Comparison of ENCODE assay signal across 1 cellular context in the genomic region with DNA sequence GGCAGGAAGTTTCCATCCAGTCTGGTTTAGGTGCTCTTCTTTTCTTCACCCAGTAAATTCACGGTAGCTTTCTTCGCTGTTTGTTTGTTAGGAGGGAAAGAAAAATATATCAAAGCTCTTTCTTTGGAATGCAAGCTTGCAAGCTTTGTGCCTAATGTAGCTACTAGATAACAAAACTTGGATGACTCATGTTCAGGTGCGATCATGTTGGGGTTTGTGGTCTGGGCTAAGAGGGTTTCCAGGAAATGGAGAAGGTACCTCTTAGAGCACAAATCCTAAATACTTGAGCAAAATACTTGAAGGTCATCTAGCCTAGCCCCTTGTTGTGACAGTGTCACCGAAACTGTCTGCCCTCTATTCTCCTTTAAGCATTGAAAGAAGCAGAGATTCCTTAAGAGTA.
TF ChIP-seq lines count a peak whose summit lies in the region.

No MANE protein-coding gene starts in this region.

TF ChIP-seq in K562, 482 proteins besides CTCF, POLR2A, EP300 and RAD21 (continued from another document and continues in another):
- TF ChIP-seq, protein P1, sequence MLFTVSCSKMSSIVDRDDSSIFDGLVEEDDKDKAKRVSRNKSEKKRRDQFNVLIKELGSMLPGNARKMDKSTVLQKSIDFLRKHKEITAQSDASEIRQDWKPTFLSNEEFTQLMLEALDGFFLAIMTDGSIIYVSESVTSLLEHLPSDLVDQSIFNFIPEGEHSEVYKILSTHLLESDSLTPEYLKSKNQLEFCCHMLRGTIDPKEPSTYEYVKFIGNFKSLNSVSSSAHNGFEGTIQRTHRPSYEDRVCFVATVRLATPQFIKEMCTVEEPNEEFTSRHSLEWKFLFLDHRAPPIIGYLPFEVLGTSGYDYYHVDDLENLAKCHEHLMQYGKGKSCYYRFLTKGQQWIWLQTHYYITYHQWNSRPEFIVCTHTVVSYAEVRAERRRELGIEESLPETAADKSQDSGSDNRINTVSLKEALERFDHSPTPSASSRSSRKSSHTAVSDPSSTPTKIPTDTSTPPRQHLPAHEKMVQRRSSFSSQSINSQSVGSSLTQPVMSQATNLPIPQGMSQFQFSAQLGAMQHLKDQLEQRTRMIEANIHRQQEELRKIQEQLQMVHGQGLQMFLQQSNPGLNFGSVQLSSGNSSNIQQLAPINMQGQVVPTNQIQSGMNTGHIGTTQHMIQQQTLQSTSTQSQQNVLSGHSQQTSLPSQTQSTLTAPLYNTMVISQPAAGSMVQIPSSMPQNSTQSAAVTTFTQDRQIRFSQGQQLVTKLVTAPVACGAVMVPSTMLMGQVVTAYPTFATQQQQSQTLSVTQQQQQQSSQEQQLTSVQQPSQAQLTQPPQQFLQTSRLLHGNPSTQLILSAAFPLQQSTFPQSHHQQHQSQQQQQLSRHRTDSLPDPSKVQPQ (CRISPR knock-in tag; IDR thresholded peaks at IDR 0.05; ENCODE audit: borderline replicate concordance), result no peak
- TF ChIP-seq NELFE (IDR thresholded peaks at IDR 0.05; ENCODE audit: insufficient read depth, insufficient read length), result no peak
- TF ChIP-seq HLTF (IDR thresholded peaks at IDR 0.05), result no peak
- TF ChIP-seq STAT5A (IDR thresholded peaks at IDR 0.05; ENCODE audit: borderline replicate concordance, low read length), result peak; percentile 92
- TF ChIP-seq ZNF431 (CRISPR knock-in tag; IDR thresholded peaks at IDR 0.05), result no peak
- no peak for TF ChIP-seq CHD1 (IDR thresholded peaks at IDR 0.05; ENCODE audit: low read length)
- TF ChIP-seq FOXJ3 (CRISPR knock-in tag; IDR thresholded peaks at IDR 0.05), result no peak
- TF ChIP-seq RBFOX2 (IDR thresholded peaks at IDR 0.05; ENCODE audit: low read depth, low read length), result no peak
- TF ChIP-seq C11orf30 (IDR thresholded peaks at IDR 0.05; ENCODE audit: low read depth), result peak; percentile 16; the same call in 1 of the 2 replicates
- TF ChIP-seq SAFB (IDR thresholded peaks at IDR 0.05; ENCODE audit: borderline replicate concordance, low read depth, low read length), result no peak
- TF ChIP-seq, protein P2, sequence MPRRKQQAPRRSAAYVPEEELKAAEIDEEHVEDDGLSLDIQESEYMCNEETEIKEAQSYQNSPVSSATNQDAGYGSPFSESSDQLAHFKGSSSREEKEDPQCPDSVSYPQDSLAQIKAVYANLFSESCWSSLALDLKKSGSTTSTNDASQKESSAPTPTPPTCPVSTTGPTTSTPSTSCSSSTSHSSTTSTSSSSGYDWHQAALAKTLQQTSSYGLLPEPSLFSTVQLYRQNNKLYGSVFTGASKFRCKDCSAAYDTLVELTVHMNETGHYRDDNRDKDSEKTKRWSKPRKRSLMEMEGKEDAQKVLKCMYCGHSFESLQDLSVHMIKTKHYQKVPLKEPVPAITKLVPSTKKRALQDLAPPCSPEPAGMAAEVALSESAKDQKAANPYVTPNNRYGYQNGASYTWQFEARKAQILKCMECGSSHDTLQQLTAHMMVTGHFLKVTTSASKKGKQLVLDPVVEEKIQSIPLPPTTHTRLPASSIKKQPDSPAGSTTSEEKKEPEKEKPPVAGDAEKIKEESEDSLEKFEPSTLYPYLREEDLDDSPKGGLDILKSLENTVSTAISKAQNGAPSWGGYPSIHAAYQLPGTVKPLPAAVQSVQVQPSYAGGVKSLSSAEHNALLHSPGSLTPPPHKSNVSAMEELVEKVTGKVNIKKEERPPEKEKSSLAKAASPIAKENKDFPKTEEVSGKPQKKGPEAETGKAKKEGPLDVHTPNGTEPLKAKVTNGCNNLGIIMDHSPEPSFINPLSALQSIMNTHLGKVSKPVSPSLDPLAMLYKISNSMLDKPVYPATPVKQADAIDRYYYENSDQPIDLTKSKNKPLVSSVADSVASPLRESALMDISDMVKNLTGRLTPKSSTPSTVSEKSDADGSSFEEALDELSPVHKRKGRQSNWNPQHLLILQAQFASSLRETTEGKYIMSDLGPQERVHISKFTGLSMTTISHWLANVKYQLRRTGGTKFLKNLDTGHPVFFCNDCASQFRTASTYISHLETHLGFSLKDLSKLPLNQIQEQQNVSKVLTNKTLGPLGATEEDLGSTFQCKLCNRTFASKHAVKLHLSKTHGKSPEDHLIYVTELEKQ (CRISPR knock-in tag; IDR thresholded peaks at IDR 0.05), result no peak
- TF ChIP-seq, protein P3, sequence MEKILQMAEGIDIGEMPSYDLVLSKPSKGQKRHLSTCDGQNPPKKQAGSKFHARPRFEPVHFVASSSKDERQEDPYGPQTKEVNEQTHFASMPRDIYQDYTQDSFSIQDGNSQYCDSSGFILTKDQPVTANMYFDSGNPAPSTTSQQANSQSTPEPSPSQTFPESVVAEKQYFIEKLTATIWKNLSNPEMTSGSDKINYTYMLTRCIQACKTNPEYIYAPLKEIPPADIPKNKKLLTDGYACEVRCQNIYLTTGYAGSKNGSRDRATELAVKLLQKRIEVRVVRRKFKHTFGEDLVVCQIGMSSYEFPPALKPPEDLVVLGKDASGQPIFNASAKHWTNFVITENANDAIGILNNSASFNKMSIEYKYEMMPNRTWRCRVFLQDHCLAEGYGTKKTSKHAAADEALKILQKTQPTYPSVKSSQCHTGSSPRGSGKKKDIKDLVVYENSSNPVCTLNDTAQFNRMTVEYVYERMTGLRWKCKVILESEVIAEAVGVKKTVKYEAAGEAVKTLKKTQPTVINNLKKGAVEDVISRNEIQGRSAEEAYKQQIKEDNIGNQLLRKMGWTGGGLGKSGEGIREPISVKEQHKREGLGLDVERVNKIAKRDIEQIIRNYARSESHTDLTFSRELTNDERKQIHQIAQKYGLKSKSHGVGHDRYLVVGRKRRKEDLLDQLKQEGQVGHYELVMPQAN (IDR thresholded peaks at IDR 0.05; ENCODE audit: borderline replicate concordance), result no peak
- TF ChIP-seq SAFB2 (IDR thresholded peaks at IDR 0.05; ENCODE audit: borderline replicate concordance, low read depth, low read length, severe bottlenecking), result no peak
- no peak for TF ChIP-seq MAZ (CRISPR knock-in tag; conservative IDR thresholded peaks at IDR 0.05 in 1 of 2, IDR thresholded peaks at IDR 0.05 in 1 of 2)
- peak; percentile 93 for TF ChIP-seq SMARCE1 (IDR thresholded peaks at IDR 0.05)
- TF ChIP-seq CTBP1 (IDR thresholded peaks at IDR 0.05; ENCODE audit: borderline replicate concordance), result peak; percentile 75
- no peak for TF ChIP-seq NCOA1 (IDR thresholded peaks at IDR 0.05; ENCODE audit: low read depth)
- TF ChIP-seq MTA2 (IDR thresholded peaks at IDR 0.05; ENCODE audit: low read depth), result peak; percentile 75
- no peak for TF ChIP-seq ZNF175 (CRISPR knock-in tag; IDR thresholded peaks at IDR 0.05; ENCODE audit: low read depth)
- TF ChIP-seq BCL6 (CRISPR knock-in tag; IDR thresholded peaks at IDR 0.05), result no peak
- TF ChIP-seq, protein P4, sequence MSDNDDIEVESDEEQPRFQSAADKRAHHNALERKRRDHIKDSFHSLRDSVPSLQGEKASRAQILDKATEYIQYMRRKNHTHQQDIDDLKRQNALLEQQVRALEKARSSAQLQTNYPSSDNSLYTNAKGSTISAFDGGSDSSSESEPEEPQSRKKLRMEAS (CRISPR knock-in tag; IDR thresholded peaks at IDR 0.05), result no peak
- TF ChIP-seq MAFG (tag; conservative IDR thresholded peaks at IDR 0.05), result peak; percentile 34; the same call in 1 of the 2 replicates
- no peak for TF ChIP-seq POLR2H (tag; IDR thresholded peaks at IDR 0.05; ENCODE audit: low read depth)
- no peak for TF ChIP-seq TAF9B (IDR thresholded peaks at IDR 0.05; ENCODE audit: partially characterized antibody)
- TF ChIP-seq TCF3 (CRISPR knock-in tag; IDR thresholded peaks at IDR 0.05), result peak; percentile 92
- TF ChIP-seq, protein P5, sequence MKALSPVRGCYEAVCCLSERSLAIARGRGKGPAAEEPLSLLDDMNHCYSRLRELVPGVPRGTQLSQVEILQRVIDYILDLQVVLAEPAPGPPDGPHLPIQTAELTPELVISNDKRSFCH (CRISPR knock-in tag; IDR thresholded peaks at IDR 0.05), result no peak
- TF ChIP-seq, protein P5 (tag; IDR thresholded peaks at IDR 0.05), result no peak
- TF ChIP-seq, protein P6, sequence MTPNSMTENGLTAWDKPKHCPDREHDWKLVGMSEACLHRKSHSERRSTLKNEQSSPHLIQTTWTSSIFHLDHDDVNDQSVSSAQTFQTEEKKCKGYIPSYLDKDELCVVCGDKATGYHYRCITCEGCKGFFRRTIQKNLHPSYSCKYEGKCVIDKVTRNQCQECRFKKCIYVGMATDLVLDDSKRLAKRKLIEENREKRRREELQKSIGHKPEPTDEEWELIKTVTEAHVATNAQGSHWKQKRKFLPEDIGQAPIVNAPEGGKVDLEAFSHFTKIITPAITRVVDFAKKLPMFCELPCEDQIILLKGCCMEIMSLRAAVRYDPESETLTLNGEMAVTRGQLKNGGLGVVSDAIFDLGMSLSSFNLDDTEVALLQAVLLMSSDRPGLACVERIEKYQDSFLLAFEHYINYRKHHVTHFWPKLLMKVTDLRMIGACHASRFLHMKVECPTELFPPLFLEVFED (CRISPR knock-in tag; conservative IDR thresholded peaks at IDR 0.05), result no peak
- TF ChIP-seq, protein P7, sequence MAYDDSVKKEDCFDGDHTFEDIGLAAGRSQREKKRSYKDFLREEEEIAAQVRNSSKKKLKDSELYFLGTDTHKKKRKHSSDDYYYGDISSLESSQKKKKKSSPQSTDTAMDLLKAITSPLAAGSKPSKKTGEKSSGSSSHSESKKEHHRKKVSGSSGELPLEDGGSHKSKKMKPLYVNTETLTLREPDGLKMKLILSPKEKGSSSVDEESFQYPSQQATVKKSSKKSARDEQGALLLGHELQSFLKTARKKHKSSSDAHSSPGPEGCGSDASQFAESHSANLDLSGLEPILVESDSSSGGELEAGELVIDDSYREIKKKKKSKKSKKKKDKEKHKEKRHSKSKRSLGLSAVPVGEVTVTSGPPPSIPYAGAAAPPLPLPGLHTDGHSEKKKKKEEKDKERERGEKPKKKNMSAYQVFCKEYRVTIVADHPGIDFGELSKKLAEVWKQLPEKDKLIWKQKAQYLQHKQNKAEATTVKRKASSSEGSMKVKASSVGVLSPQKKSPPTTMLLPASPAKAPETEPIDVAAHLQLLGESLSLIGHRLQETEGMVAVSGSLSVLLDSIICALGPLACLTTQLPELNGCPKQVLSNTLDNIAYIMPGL (CRISPR knock-in tag; IDR thresholded peaks at IDR 0.05), result no peak
- TF ChIP-seq JUN (IDR thresholded peaks at IDR 0.05; ENCODE audit: borderline replicate concordance, low read depth, low read length), result peak; percentile 87
- TF ChIP-seq JUN (CRISPR knock-in tag; IDR thresholded peaks at IDR 0.05; ENCODE audit: borderline replicate concordance), result no peak
- peak; percentile 91 for TF ChIP-seq CBFA2T3 (IDR thresholded peaks at IDR 0.05)
- TF ChIP-seq, protein P8, sequence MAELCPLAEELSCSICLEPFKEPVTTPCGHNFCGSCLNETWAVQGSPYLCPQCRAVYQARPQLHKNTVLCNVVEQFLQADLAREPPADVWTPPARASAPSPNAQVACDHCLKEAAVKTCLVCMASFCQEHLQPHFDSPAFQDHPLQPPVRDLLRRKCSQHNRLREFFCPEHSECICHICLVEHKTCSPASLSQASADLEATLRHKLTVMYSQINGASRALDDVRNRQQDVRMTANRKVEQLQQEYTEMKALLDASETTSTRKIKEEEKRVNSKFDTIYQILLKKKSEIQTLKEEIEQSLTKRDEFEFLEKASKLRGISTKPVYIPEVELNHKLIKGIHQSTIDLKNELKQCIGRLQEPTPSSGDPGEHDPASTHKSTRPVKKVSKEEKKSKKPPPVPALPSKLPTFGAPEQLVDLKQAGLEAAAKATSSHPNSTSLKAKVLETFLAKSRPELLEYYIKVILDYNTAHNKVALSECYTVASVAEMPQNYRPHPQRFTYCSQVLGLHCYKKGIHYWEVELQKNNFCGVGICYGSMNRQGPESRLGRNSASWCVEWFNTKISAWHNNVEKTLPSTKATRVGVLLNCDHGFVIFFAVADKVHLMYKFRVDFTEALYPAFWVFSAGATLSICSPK (IDR thresholded peaks at IDR 0.05; ENCODE audit: borderline replicate concordance), result no peak
- TF ChIP-seq CSDE1 (IDR thresholded peaks at IDR 0.05), result no peak
- TF ChIP-seq CCAR2 (IDR thresholded peaks at IDR 0.05; ENCODE audit: low read depth, low read length), result no peak
- TF ChIP-seq TEAD1 (CRISPR knock-in tag; IDR thresholded peaks at IDR 0.05), result peak in 1 of 2 experiments; percentile 44; a peak in 1 of 4 replicates
- TF ChIP-seq SMARCC2 (IDR thresholded peaks at IDR 0.05; ENCODE audit: low read depth), result peak; percentile 80
- no peak for TF ChIP-seq L3MBTL2 (IDR thresholded peaks at IDR 0.05)
- TF ChIP-seq, protein P9, sequence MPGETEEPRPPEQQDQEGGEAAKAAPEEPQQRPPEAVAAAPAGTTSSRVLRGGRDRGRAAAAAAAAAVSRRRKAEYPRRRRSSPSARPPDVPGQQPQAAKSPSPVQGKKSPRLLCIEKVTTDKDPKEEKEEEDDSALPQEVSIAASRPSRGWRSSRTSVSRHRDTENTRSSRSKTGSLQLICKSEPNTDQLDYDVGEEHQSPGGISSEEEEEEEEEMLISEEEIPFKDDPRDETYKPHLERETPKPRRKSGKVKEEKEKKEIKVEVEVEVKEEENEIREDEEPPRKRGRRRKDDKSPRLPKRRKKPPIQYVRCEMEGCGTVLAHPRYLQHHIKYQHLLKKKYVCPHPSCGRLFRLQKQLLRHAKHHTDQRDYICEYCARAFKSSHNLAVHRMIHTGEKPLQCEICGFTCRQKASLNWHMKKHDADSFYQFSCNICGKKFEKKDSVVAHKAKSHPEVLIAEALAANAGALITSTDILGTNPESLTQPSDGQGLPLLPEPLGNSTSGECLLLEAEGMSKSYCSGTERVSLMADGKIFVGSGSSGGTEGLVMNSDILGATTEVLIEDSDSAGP (CRISPR knock-in tag; IDR thresholded peaks at IDR 0.05), result no peak
- TF ChIP-seq ZNF695 (CRISPR knock-in tag; IDR thresholded peaks at IDR 0.05), result no peak
- TF ChIP-seq PHB (CRISPR knock-in tag; IDR thresholded peaks at IDR 0.05), result no peak
- TF ChIP-seq ARNT (IDR thresholded peaks at IDR 0.05), result 0 out of 4 replicates have a peak, but pooled peaks of 1 of the 2 experiments have one; percentile 29
- no peak for TF ChIP-seq PRMT5 (CRISPR knock-in tag; IDR thresholded peaks at IDR 0.05)
- TF ChIP-seq RAD51 (IDR thresholded peaks at IDR 0.05; ENCODE audit: borderline replicate concordance, low read depth), result no peak
- no peak for TF ChIP-seq ZKSCAN1 (IDR thresholded peaks at IDR 0.05; ENCODE audit: low read depth, low read length)
- peak; percentile 52 to 91; a peak in 3 of 4 replicates for TF ChIP-seq RCOR1 (IDR thresholded peaks at IDR 0.05; ENCODE audit: borderline replicate concordance in 1 of 2, low read depth in 2 of 2, low read length in 2 of 2)
- TF ChIP-seq RHOXF2B (CRISPR knock-in tag; conservative IDR thresholded peaks at IDR 0.05), result no peak
- TF ChIP-seq HNRNPUL1 (IDR thresholded peaks at IDR 0.05; ENCODE audit: low read length), result no peak
- TF ChIP-seq BACH1 (tag; IDR thresholded peaks at IDR 0.05), result no peak
- TF ChIP-seq NFXL1 (CRISPR knock-in tag; IDR thresholded peaks at IDR 0.05), result no peak
- peak; percentile 88 for TF ChIP-seq DPF2 (IDR thresholded peaks at IDR 0.05)
- 0 out of 2 replicates have a peak, but pooled peaks have one; percentile 36 for TF ChIP-seq FOXM1 (IDR thresholded peaks at IDR 0.05; ENCODE audit: low read depth)
- no peak for TF ChIP-seq FOXM1 (CRISPR knock-in tag; IDR thresholded peaks at IDR 0.05; ENCODE audit: low read depth)
- TF ChIP-seq TAL1 (IDR thresholded peaks at IDR 0.05), result peak; percentile 78
- TF ChIP-seq ILF3 (IDR thresholded peaks at IDR 0.05; ENCODE audit: borderline replicate concordance), result no peak
- no peak for TF ChIP-seq THRAP3 (IDR thresholded peaks at IDR 0.05; ENCODE audit: borderline replicate concordance)
- TF ChIP-seq NCOA6 (IDR thresholded peaks at IDR 0.05), result no peak
- peak; percentile 60 for TF ChIP-seq NFE2 (IDR thresholded peaks at IDR 0.05; ENCODE audit: low read depth)
- no peak for TF ChIP-seq SIN3B (IDR thresholded peaks at IDR 0.05; ENCODE audit: low read depth)
- no peak for TF ChIP-seq RNF2 (IDR thresholded peaks at IDR 0.05)
- TF ChIP-seq ZBTB1 (CRISPR knock-in tag; IDR thresholded peaks at IDR 0.05; ENCODE audit: borderline replicate concordance, low read depth), result no peak
